1 cellular context compared by ENCODE assay signal in the genomic region with DNA sequence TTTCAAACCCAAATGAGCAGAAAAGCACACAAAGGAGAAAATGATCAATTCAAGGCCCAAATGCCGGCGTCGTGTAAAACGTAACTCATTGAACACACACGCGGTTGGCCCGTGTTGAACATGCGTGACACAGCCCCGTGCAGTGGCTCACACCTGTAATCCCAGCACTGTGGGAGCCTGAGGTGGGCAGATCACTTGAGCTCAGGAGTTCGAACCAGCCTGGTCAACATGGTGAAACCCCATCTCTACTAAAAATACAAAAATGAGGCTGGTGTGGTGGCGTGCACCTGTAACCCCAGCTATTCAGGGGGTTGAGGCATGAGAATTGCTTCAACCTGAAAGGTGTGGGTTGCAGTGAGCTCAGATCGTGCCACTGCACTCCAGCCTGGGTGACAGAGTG.
TF ChIP-seq lines count a peak whose summit lies in the region.

No MANE protein-coding gene starts in this region.

TF ChIP-seq in IMR-90, 13 proteins besides CTCF, POLR2A, EP300 and RAD21:
- no peak for TF ChIP-seq RFX5 (IDR thresholded peaks at IDR 0.05; ENCODE audit: low read depth, low read length)
- no peak for TF ChIP-seq CHD1 (IDR thresholded peaks at IDR 0.05; ENCODE audit: low read depth, low read length)
- TF ChIP-seq SMC3 (IDR thresholded peaks at IDR 0.05; ENCODE audit: low read depth, low read length): no peak
- TF ChIP-seq CEBPB (IDR thresholded peaks at IDR 0.05; ENCODE audit: low read depth, low read length): no peak
- TF ChIP-seq MAFK (IDR thresholded peaks at IDR 0.05; ENCODE audit: low read depth, low read length): no peak
- TF ChIP-seq FOS (IDR thresholded peaks at IDR 0.05; ENCODE audit: low read depth, low read length): no peak
- TF ChIP-seq RCOR1 (IDR thresholded peaks at IDR 0.05; ENCODE audit: insufficient replicate concordance, low read length): no peak
- TF ChIP-seq NFE2L2 (IDR thresholded peaks at IDR 0.05; ENCODE audit: low read depth, low read length): no peak
- no peak for TF ChIP-seq MXI1 (IDR thresholded peaks at IDR 0.05; ENCODE audit: borderline replicate concordance, low read depth, low read length)
- TF ChIP-seq, protein P1, sequence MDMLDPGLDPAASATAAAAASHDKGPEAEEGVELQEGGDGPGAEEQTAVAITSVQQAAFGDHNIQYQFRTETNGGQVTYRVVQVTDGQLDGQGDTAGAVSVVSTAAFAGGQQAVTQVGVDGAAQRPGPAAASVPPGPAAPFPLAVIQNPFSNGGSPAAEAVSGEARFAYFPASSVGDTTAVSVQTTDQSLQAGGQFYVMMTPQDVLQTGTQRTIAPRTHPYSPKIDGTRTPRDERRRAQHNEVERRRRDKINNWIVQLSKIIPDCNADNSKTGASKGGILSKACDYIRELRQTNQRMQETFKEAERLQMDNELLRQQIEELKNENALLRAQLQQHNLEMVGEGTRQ (IDR thresholded peaks at IDR 0.05; ENCODE audit: low read depth, low read length): no peak
- no peak for TF ChIP-seq BHLHE40 (IDR thresholded peaks at IDR 0.05; ENCODE audit: low read depth, low read length)
TF ChIP-seq in IMR-90: peak in this region for 0.
